In genomic region chr9:136784249-136784996, GRCh38 we compare ENCODE assay signal across 8 cellular contexts.
A peak's percentile ranks its signal among the peaks of the same experiment; 100 is the strongest.
DNase-seq lines count a peak whose midpoint lies in the region; ATAC-seq and TF ChIP-seq lines count a peak whose summit lies in the region.

No MANE protein-coding gene starts in this region.

- TF ChIP-seq CTCF in GM12864 (IDR thresholded peaks at IDR 0.05; ENCODE audit: low read depth, low read length, missing control alignments), result peak; percentile 29
- peak; percentile 75 for TF ChIP-seq CTCF in RWPE2 (IDR thresholded peaks at IDR 0.05; ENCODE audit: poor library complexity, severe bottlenecking)

- in situ Hi-C loops in ACHN (cut with HindIII; ENCODE audit: low pct_ligation_motif_present, low pct_unique_long_range_greater_than_20kb, low sequenced_read_pairs), result no loop called here

- no peak for ATAC-seq in RWPE2 (ENCODE audit: low read depth)
- no peak for ATAC-seq in HG03045 (IDR thresholded peaks at IDR 0.05; ENCODE audit: unreplicated experiment)
- ATAC-seq in GM21390 (IDR thresholded peaks at IDR 0.05; ENCODE audit: unreplicated experiment), result no peak
- no peak for ATAC-seq in GM21528 (IDR thresholded peaks at IDR 0.05; ENCODE audit: low FRiP score, unreplicated experiment)

- no peaks in the 10 kb centered on the region for H3K27me3 ChIP-seq in RWPE2 (ENCODE audit: insufficient read depth, poor library complexity, severe bottlenecking)

- H3K4me1 ChIP-seq in RWPE2 (ENCODE audit: insufficient read depth, poor library complexity, severe bottlenecking), result peaks cover 3% of the 10 kb centered on the region

- no peaks in the 10 kb centered on the region for H3K36me3 ChIP-seq in RWPE2 (ENCODE audit: low read depth)

- H3K27ac ChIP-seq in RWPE2 (ENCODE audit: poor library complexity, severe bottlenecking), result no peak overlapping the region

- H3K4me3 ChIP-seq in GM12864 (ENCODE audit: low read depth, low read length) (no peak overlapping the region), RWPE2 (ENCODE audit: severe bottlenecking) (no peak overlapping the region)

- H3K9me3 ChIP-seq in RWPE2 (ENCODE audit: severe bottlenecking), result no peaks in the 10 kb centered on the region

- DNase-seq in ACHN (peak; percentile 42), GM12864 (ENCODE audit: low read depth) (no peak), RWPE2 (ENCODE audit: low spot score) (no peak), inferior parietal cortex (ENCODE audit: extremely low spot score) (peak; percentile 66)
- DNase-seq in activated T-cell treated with anti-CD3 and anti-CD28 coated beads, Interleukin-2, amount 50 U/mL, for 1 hour, result no peak

Comparison
In these comparisons a context has a peak if more than half of its experiments do, and no peak if none do; other contexts are left out.
1. DNase-seq: peak in ACHN (single experiment) and inferior parietal cortex (single experiment); none in GM12864 (single experiment), RWPE2 (single experiment) and activated T-cell treated with anti-CD3 and anti-CD28 coated beads, Interleukin-2, amount 50 U/mL, for 1 hour (single experiment).